ENCODE assay signal across 1 cellular context in the genomic region with DNA sequence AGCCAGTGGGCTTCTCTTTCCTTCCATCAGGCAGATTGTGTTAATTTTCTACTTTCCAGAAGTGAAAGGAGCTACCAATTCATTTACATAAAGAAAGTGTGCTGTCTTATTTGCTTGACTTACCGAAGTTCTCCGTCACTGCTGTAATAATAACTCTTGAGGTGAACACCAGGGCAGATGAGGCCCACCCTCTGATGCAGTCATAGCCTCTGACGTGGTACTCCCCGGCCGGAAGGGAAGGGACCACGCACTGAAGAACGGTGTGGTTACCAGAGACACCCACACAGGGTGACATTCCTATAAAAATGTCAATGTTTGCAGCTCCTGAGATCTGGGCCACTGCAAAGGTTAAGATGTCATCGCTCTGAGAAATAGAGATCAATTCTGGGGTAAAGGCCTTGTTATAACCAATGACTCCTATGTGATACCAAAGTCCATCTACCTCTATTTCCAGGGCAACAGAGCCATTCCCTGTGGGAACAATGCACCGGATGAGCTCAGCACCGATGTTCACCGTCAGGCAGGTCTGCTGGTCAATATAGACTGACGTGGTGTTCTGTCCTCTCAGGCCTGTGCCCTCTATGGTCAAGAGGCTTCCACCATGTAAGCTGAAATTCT.
TF ChIP-seq lines count a peak whose summit lies in the region.

No MANE protein-coding gene starts in this region.

TF ChIP-seq in GM23338, 12 proteins besides CTCF, POLR2A, EP300 and RAD21 (continued from another document):
- TF ChIP-seq, protein P1, sequence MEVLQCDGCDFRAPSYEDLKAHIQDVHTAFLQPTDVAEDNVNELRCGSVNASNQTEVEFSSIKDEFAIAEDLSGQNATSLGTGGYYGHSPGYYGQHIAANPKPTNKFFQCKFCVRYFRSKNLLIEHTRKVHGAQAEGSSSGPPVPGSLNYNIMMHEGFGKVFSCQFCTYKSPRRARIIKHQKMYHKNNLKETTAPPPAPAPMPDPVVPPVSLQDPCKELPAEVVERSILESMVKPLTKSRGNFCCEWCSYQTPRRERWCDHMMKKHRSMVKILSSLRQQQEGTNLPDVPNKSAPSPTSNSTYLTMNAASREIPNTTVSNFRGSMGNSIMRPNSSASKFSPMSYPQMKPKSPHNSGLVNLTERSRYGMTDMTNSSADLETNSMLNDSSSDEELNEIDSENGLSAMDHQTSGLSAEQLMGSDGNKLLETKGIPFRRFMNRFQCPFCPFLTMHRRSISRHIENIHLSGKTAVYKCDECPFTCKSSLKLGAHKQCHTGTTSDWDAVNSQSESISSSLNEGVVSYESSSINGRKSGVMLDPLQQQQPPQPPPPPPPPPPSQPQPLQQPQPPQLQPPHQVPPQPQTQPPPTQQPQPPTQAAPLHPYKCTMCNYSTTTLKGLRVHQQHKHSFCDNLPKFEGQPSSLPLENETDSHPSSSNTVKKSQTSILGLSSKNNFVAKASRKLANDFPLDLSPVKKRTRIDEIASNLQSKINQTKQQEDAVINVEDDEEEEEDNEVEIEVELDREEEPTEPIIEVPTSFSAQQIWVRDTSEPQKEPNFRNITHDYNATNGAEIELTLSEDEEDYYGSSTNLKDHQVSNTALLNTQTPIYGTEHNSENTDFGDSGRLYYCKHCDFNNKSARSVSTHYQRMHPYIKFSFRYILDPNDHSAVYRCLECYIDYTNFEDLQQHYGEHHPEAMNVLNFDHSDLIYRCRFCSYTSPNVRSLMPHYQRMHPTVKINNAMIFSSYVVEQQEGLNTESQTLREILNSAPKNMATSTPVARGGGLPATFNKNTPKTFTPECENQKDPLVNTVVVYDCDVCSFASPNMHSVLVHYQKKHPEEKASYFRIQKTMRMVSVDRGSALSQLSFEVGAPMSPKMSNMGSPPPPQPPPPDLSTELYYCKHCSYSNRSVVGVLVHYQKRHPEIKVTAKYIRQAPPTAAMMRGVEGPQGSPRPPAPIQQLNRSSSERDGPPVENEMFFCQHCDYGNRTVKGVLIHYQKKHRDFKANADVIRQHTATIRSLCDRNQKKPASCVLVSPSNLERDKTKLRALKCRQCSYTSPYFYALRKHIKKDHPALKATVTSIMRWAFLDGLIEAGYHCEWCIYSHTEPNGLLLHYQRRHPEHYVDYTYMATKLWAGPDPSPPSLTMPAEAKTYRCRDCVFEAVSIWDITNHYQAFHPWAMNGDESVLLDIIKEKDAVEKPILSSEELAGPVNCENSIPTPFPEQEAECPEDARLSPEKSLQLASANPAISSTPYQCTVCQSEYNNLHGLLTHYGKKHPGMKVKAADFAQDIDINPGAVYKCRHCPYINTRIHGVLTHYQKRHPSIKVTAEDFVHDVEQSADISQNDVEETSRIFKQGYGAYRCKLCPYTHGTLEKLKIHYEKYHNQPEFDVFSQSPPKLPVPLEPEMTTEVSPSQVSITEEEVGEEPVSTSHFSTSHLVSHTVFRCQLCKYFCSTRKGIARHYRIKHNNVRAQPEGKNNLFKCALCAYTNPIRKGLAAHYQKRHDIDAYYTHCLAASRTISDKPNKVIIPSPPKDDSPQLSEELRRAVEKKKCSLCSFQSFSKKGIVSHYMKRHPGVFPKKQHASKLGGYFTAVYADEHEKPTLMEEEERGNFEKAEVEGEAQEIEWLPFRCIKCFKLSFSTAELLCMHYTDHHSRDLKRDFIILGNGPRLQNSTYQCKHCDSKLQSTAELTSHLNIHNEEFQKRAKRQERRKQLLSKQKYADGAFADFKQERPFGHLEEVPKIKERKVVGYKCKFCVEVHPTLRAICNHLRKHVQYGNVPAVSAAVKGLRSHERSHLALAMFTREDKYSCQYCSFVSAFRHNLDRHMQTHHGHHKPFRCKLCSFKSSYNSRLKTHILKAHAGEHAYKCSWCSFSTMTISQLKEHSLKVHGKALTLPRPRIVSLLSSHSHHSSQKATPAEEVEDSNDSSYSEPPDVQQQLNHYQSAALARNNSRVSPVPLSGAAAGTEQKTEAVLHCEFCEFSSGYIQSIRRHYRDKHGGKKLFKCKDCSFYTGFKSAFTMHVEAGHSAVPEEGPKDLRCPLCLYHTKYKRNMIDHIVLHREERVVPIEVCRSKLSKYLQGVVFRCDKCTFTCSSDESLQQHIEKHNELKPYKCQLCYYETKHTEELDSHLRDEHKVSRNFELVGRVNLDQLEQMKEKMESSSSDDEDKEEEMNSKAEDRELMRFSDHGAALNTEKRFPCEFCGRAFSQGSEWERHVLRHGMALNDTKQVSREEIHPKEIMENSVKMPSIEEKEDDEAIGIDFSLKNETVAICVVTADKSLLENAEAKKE (CRISPR knock-in tag; IDR thresholded peaks at IDR 0.05) = no peak
- no peak for TF ChIP-seq POLR2AphosphoS5 (IDR thresholded peaks at IDR 0.05; ENCODE audit: low read depth)
- TF ChIP-seq, protein P2, sequence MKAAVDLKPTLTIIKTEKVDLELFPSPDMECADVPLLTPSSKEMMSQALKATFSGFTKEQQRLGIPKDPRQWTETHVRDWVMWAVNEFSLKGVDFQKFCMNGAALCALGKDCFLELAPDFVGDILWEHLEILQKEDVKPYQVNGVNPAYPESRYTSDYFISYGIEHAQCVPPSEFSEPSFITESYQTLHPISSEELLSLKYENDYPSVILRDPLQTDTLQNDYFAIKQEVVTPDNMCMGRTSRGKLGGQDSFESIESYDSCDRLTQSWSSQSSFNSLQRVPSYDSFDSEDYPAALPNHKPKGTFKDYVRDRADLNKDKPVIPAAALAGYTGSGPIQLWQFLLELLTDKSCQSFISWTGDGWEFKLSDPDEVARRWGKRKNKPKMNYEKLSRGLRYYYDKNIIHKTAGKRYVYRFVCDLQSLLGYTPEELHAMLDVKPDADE (IDR thresholded peaks at IDR 0.05) = no peak
- no peak for TF ChIP-seq CREB1 (CRISPR knock-in tag; IDR thresholded peaks at IDR 0.05; ENCODE audit: low read depth)
- TF ChIP-seq NANOG (IDR thresholded peaks at IDR 0.05; ENCODE audit: borderline replicate concordance) = no peak
- TF ChIP-seq JUNB (IDR thresholded peaks at IDR 0.05; ENCODE audit: unreplicated experiment) = no peak
TF ChIP-seq in GM23338: peak in this region for 0.
